In the genomic region with DNA sequence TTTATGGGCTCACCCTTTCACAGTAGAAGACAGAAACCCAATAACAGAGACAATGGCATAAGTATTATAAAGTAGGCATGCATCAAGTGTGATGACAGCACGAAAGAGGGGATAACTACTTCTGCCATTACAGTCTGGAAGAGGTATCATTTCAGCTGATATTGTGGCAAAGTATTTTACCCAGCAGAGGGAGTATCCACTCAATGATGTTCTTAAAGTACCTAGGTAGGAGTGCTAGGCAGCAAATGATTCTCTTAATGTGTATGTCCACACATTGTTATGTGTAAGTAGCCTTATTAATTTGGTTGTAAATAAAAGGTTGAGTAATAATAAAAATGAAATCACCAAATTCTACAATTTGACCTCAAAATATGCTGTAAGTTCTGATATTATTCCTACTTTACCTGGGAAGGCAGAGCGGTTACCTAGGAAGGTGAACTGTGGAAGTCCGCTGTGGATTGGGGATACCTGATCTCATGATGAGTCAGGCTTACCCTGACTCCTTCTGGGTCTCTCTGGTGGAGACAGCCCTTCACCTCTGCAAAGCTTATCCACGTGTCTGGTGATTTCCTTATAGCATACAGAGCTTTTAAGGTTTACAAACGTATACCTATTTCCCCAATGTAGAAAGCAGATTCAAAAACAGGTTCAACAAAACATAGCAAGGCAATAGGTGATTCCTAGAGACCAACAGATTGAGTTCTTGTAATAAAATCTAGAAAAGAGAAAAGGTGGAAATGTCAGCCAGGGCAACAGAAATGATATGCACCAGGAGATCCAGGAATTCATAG, we compare ENCODE assay signal across 1 cellular context.
TF ChIP-seq lines count a peak whose summit lies in the region.

No MANE protein-coding gene starts in this region.

TF ChIP-seq in endothelial cell of umbilical vein, 7 proteins besides CTCF, POLR2A, EP300 and RAD21:
- TF ChIP-seq FOS (IDR thresholded peaks at IDR 0.05; ENCODE audit: borderline replicate concordance, insufficient read depth, low read length) = no peak
